ENCODE assay signal across 26 cellular contexts in genomic region chr5:3512291-3512690, GRCh38.
"Had no signal": no experiment of that assay in that cellular context is flagged by ENCODE, and none has a peak within 500 bp of the region (broad histone marks: within the 10 kb centered on the region; RNA-seq: fewer than 3 reads in every experiment).

No MANE protein-coding gene starts in this region.

- ATAC-seq: activated CD4-positive, CD25-positive, alpha-beta regulatory T cell treated with anti-CD3 and anti-CD28 coated beads, Interleukin-2, amount 50 U/mL, for 24 hours; gastrocnemius medialis; left colon; naive thymus-derived CD8-positive, alpha-beta T cell; sciatic nerve; stimulated activated effector memory CD8-positive, alpha-beta T cell treated with anti-CD3 and anti-CD28 coated beads, Interleukin-12 subunit alpha, Interleukin-12 subunit beta, amount 100 ng/mL, for 72 hours; T-helper 17 cell had no signal

- H3K4me3 ChIP-seq: ascending aorta, cardiac muscle cell, colonic mucosa, gastrocnemius medialis, skin epidermis, uterus had no signal

- H3K9me3 ChIP-seq: ascending aorta, colonic mucosa, gastrocnemius medialis, uterus had no signal

- DNase-seq: activated CD4-positive, alpha-beta memory T cell treated with anti-CD3 and anti-CD28 coated beads, Interleukin-2, amount 10 ng/mL, durations not matched to agents 7 days and 5 days; activated CD8-positive, alpha-beta memory T cell treated with anti-CD3 and anti-CD28 coated beads, Interleukin-2, amount 50 U/mL, for 48 hours; activated gamma-delta T cell; activated naive CD4-positive, alpha-beta T cell treated with anti-CD3 and anti-CD28 coated beads, Interleukin-2, amount 10 ng/mL, durations not matched to agents 7 days and 5 days; activated naive CD8-positive, alpha-beta T cell treated with anti-CD3 and anti-CD28 coated beads, Interleukin-2, amount 10 ng/mL, durations not matched to agents 7 days and 5 days; activated T-cell treated with anti-CD3 and anti-CD28 coated beads, Interleukin-2, amount 50 U/mL, for 24 hours; cerebellar nuclear complex; colonic mucosa; effector CD8-positive, alpha-beta T cell; gastrocnemius medialis; hippocampal formation; immature natural killer cell; kidney; left colon; naive thymus-derived CD8-positive, alpha-beta T cell; stimulated activated CD4-positive, alpha-beta T cell treated with anti-CD3 and anti-CD28 coated beads, Interleukin-4, amount 100 ng/mL, for 24 hours; T-helper 17 cell; T1000; uterus; WERI-Rb-1 had no signal

- H3K27me3 ChIP-seq: ascending aorta, cardiac muscle cell, colonic mucosa, gastrocnemius medialis, uterus had no signal

- H3K36me3 ChIP-seq: ascending aorta, cardiac muscle cell, colonic mucosa, gastrocnemius medialis, uterus, WERI-Rb-1 had no signal

- H3K27ac ChIP-seq: ascending aorta, cardiac muscle cell, colonic mucosa, gastrocnemius medialis, skin epidermis, uterus, WERI-Rb-1 had no signal

- H3K4me1 ChIP-seq: colonic mucosa, gastrocnemius medialis, uterus had no signal
